ENCODE assay signal across 10 cellular contexts in genomic region chr10:93464826-93465388, GRCh38. TPM values are rescaled to one million over a fixed set of nuclear protein-coding genes. Genes with fewer than 3 reads are reported as not detected.
A peak's percentile ranks its signal among the peaks of the same experiment; 100 is the strongest.
DNase-seq lines count a peak whose midpoint lies in the region; ATAC-seq and TF ChIP-seq lines count a peak whose summit lies in the region.
"Had no signal": no experiment of that assay in that cellular context is flagged by ENCODE, and none has a peak within 500 bp of the region (broad histone marks: within the 10 kb centered on the region; RNA-seq: fewer than 3 reads in every experiment).

No MANE protein-coding gene starts in this region.

- H3K36me3 Mint-ChIP-seq in effector memory CD8-positive, alpha-beta T cell (ENCODE audit: insufficient read depth), result no peaks in the 10 kb centered on the region

- DNase-seq in KBM-7 (peak; percentile 36), adipocyte (ENCODE audit: low read depth) (no peak), hepatocyte (ENCODE audit: low spot score) (no peak), thoracic aorta (ENCODE audit: low spot score) (no peak), WERI-Rb-1 (no peak), nucleus accumbens (lab: John Stamatoyannopoulos, UW) (no peak), retina (no peak)
- DNase-seq in effector memory CD8-positive, alpha-beta T cell, result no peak
- DNase-seq: central memory CD4-positive, alpha-beta T cell; NCI-H2081 treated with DMSO at 0.1 percent for 48 hours had no signal

- no peaks in the 10 kb centered on the region for H3K9me2 ChIP-seq in hepatocyte (replicated peaks; ENCODE audit: insufficient read depth)

- H3K4me3 Mint-ChIP-seq in effector memory CD8-positive, alpha-beta T cell, result no peak overlapping the region

- no peaks in the 10 kb centered on the region for H3K9me3 ChIP-seq in adipocyte (ENCODE audit: control insufficient read depth, low read length)
- no peaks in the 10 kb centered on the region for H3K9me3 ChIP-seq in hepatocyte (ENCODE audit: low read depth)
- H3K9me3 ChIP-seq in thoracic aorta, result no peaks in the 10 kb centered on the region
- peaks cover 2% of the 10 kb centered on the region for H3K9me3 ChIP-seq in WERI-Rb-1 (ENCODE audit: severe bottlenecking)

- H3K4me3 ChIP-seq in adipocyte (ENCODE audit: low read length) (peak overlapping the region; percentile 65), hepatocyte (no peak overlapping the region), thoracic aorta (no peak overlapping the region), WERI-Rb-1 (ENCODE audit: low read depth, low read length) (no peak overlapping the region)

- peak overlapping the region; percentile 28 for H3K4me2 ChIP-seq in hepatocyte

- H3K27me3 ChIP-seq in adipocyte (replicated peaks; ENCODE audit: control insufficient read depth, insufficient read depth, low read length), result no peaks in the 10 kb centered on the region
- H3K27me3 ChIP-seq in hepatocyte, result no peaks in the 10 kb centered on the region
- no peaks in the 10 kb centered on the region for H3K27me3 ChIP-seq in thoracic aorta (replicated peaks; ENCODE audit: insufficient read depth)
- H3K27me3 ChIP-seq in WERI-Rb-1 (ENCODE audit: insufficient read depth, low read depth, severe bottlenecking), result no peaks in the 10 kb centered on the region

- peaks cover 5 to 6% of the 10 kb centered on the region in 2 donors for H3K4me1 Mint-ChIP-seq in effector memory CD8-positive, alpha-beta T cell (ENCODE audit: low read depth in 2 of 2)

- H2AFZ ChIP-seq in hepatocyte, result no peak overlapping the region

- peak overlapping the region; percentile 87 for H3K9ac ChIP-seq in adipocyte (ENCODE audit: low read length)

- no peaks in the 10 kb centered on the region for H3K9me3 Mint-ChIP-seq in effector memory CD8-positive, alpha-beta T cell

- H3K36me3 ChIP-seq in adipocyte (ENCODE audit: control insufficient read depth, insufficient read depth, low read length, severe bottlenecking), result peaks cover 12% of the 10 kb centered on the region
- H3K36me3 ChIP-seq in hepatocyte (replicated peaks; ENCODE audit: insufficient read depth, low read depth), result no peaks in the 10 kb centered on the region
- no peaks in the 10 kb centered on the region for H3K36me3 ChIP-seq in thoracic aorta
- H3K36me3 ChIP-seq in WERI-Rb-1, result no peaks in the 10 kb centered on the region

- H3K27me3 Mint-ChIP-seq in effector memory CD8-positive, alpha-beta T cell, result peaks cover 2 to 4% of the 10 kb centered on the region in 2 donors

- peaks cover 84% of the 10 kb centered on the region for H3K4me1 ChIP-seq in adipocyte (ENCODE audit: control insufficient read depth, insufficient read depth, low read length)
- peaks cover 13% of the 10 kb centered on the region for H3K4me1 ChIP-seq in hepatocyte (ENCODE audit: insufficient read depth)
- H3K4me1 ChIP-seq in thoracic aorta (ENCODE audit: control insufficient read depth in 1 of 2, low read depth in 2 of 2), result peaks cover 59 to 86% of the 10 kb centered on the region in 2 donors

- peaks cover 49% of the 10 kb centered on the region for H3K79me2 ChIP-seq in hepatocyte

- WGBS in hepatocyte (ENCODE audit: low lambda C conversion rate, missing lambda C conversion rate), result 86% methylated on average over 4 of the region's 4 CpGs

- no peak for ATAC-seq in thoracic aorta (ENCODE audit: insufficient number of reproducible peaks, low FRiP score, low read depth)
- ATAC-seq in effector memory CD8-positive, alpha-beta T cell (replicated peaks), result no peak

- no peaks in the 10 kb centered on the region for H4K20me1 ChIP-seq in hepatocyte (ENCODE audit: insufficient read depth, poor library complexity, severe bottlenecking)

- peak overlapping the region in 1 of 2 donors; percentile 20 for H3K27ac Mint-ChIP-seq in effector memory CD8-positive, alpha-beta T cell

- in situ Hi-C loops in KBM-7 (cut with MboI; ENCODE audit: low pct_unique_long_range_greater_than_20kb, low sequenced_read_pairs), result no loop called here

- H3K27ac ChIP-seq in hepatocyte (peak overlapping the region; percentile 84), thoracic aorta (peak overlapping the region; percentile 89 to 92), WERI-Rb-1 (no peak overlapping the region)

- no peak for TF ChIP-seq CTCF in hepatocyte (IDR thresholded peaks at IDR 0.05; ENCODE audit: poor library complexity)
- no peak for TF ChIP-seq CTCF in thoracic aorta (IDR thresholded peaks at IDR 0.05)
- no peak for TF ChIP-seq CTCF in WERI-Rb-1 (IDR thresholded peaks at IDR 0.05; ENCODE audit: low read depth, low read length)

RNA-seq across cellular contexts. Expression of gene MYOF, which starts 17.2 kb away (rescaled TPM):
- total RNA-seq in hepatocyte (41.8 and 47.9 TPM in 2 replicates), thoracic aorta (100 to 1,000 TPM; 132 to 138 TPM)
- 16.6 and 28.0 TPM in 2 replicates for polyA plus RNA-seq in hepatocyte

RNA-seq across cellular contexts. Expression of gene CEP55, which starts 31.5 kb away (rescaled TPM):
- total RNA-seq in hepatocyte (3.6 and 4.0 TPM in 2 replicates), thoracic aorta (1 to 10 TPM in 1 of 2 donors, not detected in 1; 5.1 TPM)
- 5.4 and 5.9 TPM in 2 replicates for polyA plus RNA-seq in hepatocyte
